ENCODE assay signal across 17 cellular contexts in the genomic region with DNA sequence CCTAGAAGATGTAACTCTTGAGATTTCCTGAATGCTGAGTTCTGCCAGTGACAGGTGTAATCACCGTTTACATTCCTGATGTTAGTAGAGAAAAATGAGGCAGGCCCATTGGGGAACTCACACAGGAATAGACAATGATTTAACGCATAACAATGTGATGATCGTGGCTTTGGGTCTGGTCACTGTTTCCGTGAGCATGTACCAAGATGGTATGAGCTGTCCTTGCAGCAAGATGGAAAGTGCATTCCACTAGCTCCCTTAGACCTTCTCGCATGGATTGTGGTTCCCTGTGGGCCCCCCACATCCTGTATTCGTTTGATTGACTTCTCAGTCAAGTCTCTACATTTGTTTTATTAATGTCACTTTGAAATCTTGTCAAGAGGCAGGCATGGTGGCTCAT.
DNase-seq lines count a peak whose midpoint lies in the region; ATAC-seq and TF ChIP-seq lines count a peak whose summit lies in the region.
"Had no signal": no experiment of that assay in that cellular context is flagged by ENCODE, and none has a peak within 500 bp of the region (broad histone marks: within the 10 kb centered on the region; RNA-seq: fewer than 3 reads in every experiment).

No MANE protein-coding gene starts in this region.

- ATAC-seq in HG03135 (IDR thresholded peaks at IDR 0.05; ENCODE audit: unreplicated experiment) (no peak), T-helper 17 cell (no peak)
- no peak for ATAC-seq in CD4-positive, alpha-beta T cell (ENCODE audit: poor library complexity)
- ATAC-seq: left lobe of liver; naive thymus-derived CD8-positive, alpha-beta T cell had no signal

- H3K9me3 ChIP-seq in SK-N-SH = no peaks in the 10 kb centered on the region
- no peaks in the 10 kb centered on the region for H3K9me3 ChIP-seq in CD4-positive, alpha-beta T cell (ENCODE audit: control insufficient read depth, low read length)
- H3K9me3 ChIP-seq in T-helper 17 cell (ENCODE audit: control insufficient read depth, low read length, poor library complexity, severe bottlenecking) = no peaks in the 10 kb centered on the region

- H3K4me3 ChIP-seq in SK-N-SH (ENCODE audit: low read depth in 2 of 2, low read length in 1 of 2) (no peak overlapping the region), foreskin fibroblast (ENCODE audit: low read depth in 1 of 2, low read length in 2 of 2) (no peak overlapping the region)

- H3K36me3 ChIP-seq in SK-N-SH (replicated peaks in 1 of 2; ENCODE audit: control insufficient read depth in 1 of 2, insufficient read depth in 2 of 2, low read length in 1 of 2) = no peaks in the 10 kb centered on the region

- peaks cover 23% of the 10 kb centered on the region for H3K4me1 Mint-ChIP-seq in HFFc6 (ENCODE audit: low read depth)
- H3K4me1 Mint-ChIP-seq in CD4-positive, alpha-beta T cell (ENCODE audit: low read depth) = no peaks in the 10 kb centered on the region
- peaks cover 4% of the 10 kb centered on the region for H3K4me1 Mint-ChIP-seq in T-helper 17 cell
- H3K4me1 Mint-ChIP-seq: activated CD4-positive, alpha-beta memory T cell treated with anti-CD3 and anti-CD28 coated beads, Interleukin-2, amount 10 ng/mL, durations not matched to agents 7 days and 5 days; naive thymus-derived CD8-positive, alpha-beta T cell had no signal

- 0 out of 4 replicates have a peak overlapping the region, but pooled peaks of 1 of the 2 experiments have one; percentile 21 for H3K27ac ChIP-seq in SK-N-SH (ENCODE audit: low read depth in 2 of 2, low read length in 1 of 2)
- H3K27ac ChIP-seq in CD4-positive, alpha-beta T cell (ENCODE audit: low read depth, low read length) = no peak overlapping the region

- POLR2A ChIA-PET in SK-N-SH (lab: Yijun Ruan, JAX) = no interaction called here
- POLR2A ChIA-PET in CD4-positive, alpha-beta T cell (lab: Charles Lee) = no interaction called here

- TF ChIP-seq EP300 in SK-N-SH (IDR thresholded peaks at IDR 0.05; ENCODE audit: borderline replicate concordance in 1 of 2, low read depth in 1 of 2, low read length in 1 of 2) = peak in 1 of 2 experiments; percentile 78; a peak in 2 of 4 replicates

- H3K9me3 Mint-ChIP-seq in HFFc6 = peaks cover 19% of the 10 kb centered on the region
- peaks cover 12% of the 10 kb centered on the region for H3K9me3 Mint-ChIP-seq in CD4-positive, alpha-beta T cell
- H3K9me3 Mint-ChIP-seq: activated CD4-positive, alpha-beta memory T cell treated with anti-CD3 and anti-CD28 coated beads, Interleukin-2, amount 10 ng/mL, durations not matched to agents 7 days and 5 days; activated T-helper 2 cell treated with anti-CD3 and anti-CD28 coated beads, Interferon-gamma antibody, Interleukin-2, Interleukin-4, amounts not matched to agents 10 μg/mL and 5 μg/mL and 100 μg/mL, durations not matched to agents 14 hours and 24 hours and 36 hours had no signal

- CTCF ChIA-PET in SK-N-SH (lab: Yijun Ruan, JAX) = interaction anchor here (1.0 kb wide), 1 partner anchor 43 kb away, joined by 3 read pairs; no protein-coding TSS in a partner anchor
- CTCF ChIA-PET in CD4-positive, alpha-beta T cell (lab: Charles Lee) = no interaction called here

- DNase-seq in A172 (ENCODE audit: low spot score) (peak; percentile 86), HFFc6 (peak; percentile 87), SK-N-SH (no peak), foreskin fibroblast (peak; percentile 22 to 42), GM03348 (ENCODE audit: low spot score) (no peak), T-helper 17 cell (no peak)
- no peak for DNase-seq in CD4-positive, alpha-beta T cell
- DNase-seq: activated CD4-positive, alpha-beta memory T cell treated with anti-CD3 and anti-CD28 coated beads, Interleukin-2, amount 10 ng/mL, durations not matched to agents 7 days and 5 days; anterior cingulate cortex; erythroblast; naive thymus-derived CD8-positive, alpha-beta T cell; NCI-H1105; retina; stimulated activated CD4-positive, alpha-beta T cell treated with anti-CD3 and anti-CD28 coated beads, Interleukin-2, amount 100 ng/mL, for 24 hours had no signal

- no peaks in the 10 kb centered on the region for H3K9me2 ChIP-seq in SK-N-SH

- TF ChIP-seq CTCF in HFFc6 (IDR thresholded peaks at IDR 0.05) (no peak), SK-N-SH (IDR thresholded peaks at IDR 0.05) (no peak), foreskin fibroblast (IDR thresholded peaks at IDR 0.05; ENCODE audit: low read depth, low read length) (no peak)
- TF ChIP-seq CTCF in CD4-positive, alpha-beta T cell (IDR thresholded peaks at IDR 0.05) = no peak

- peaks cover 18% of the 10 kb centered on the region for H3K36me3 Mint-ChIP-seq in HFFc6 (ENCODE audit: low read depth)
- H3K36me3 Mint-ChIP-seq in CD4-positive, alpha-beta T cell (ENCODE audit: low read depth) = no peaks in the 10 kb centered on the region
- H3K36me3 Mint-ChIP-seq in T-helper 17 cell (ENCODE audit: low read depth) = no peaks in the 10 kb centered on the region

- H3K4me2 ChIP-seq in SK-N-SH = no peak overlapping the region

- no peak overlapping the region for H3K9ac ChIP-seq in SK-N-SH

- no peaks in the 10 kb centered on the region for H3K79me2 ChIP-seq in SK-N-SH (ENCODE audit: insufficient read depth)

- peaks cover 2% of the 10 kb centered on the region; the same call in 1 of the 2 replicates for H3K27me3 Mint-ChIP-seq in HFFc6 (ENCODE audit: insufficient read depth)
- H3K27me3 Mint-ChIP-seq in CD4-positive, alpha-beta T cell = peaks cover 3% of the 10 kb centered on the region
- H3K27me3 Mint-ChIP-seq in T-helper 17 cell = peaks cover 11% of the 10 kb centered on the region
- H3K27me3 Mint-ChIP-seq: activated CD4-positive, alpha-beta memory T cell treated with anti-CD3 and anti-CD28 coated beads, Interleukin-2, amount 10 ng/mL, durations not matched to agents 7 days and 5 days had no signal

- H3K4me1 ChIP-seq in SK-N-SH (ENCODE audit: control insufficient read depth in 1 of 2, insufficient read depth in 2 of 2, low read depth in 1 of 2, low read length in 1 of 2) = no peaks in the 10 kb centered on the region

- no peak for TF ChIP-seq RAD21 in SK-N-SH (IDR thresholded peaks at IDR 0.05; ENCODE audit: low read length)

- H3K27me3 ChIP-seq in SK-N-SH (ENCODE audit: insufficient read depth) = no peaks in the 10 kb centered on the region
- H3K27me3 ChIP-seq in CD4-positive, alpha-beta T cell (ENCODE audit: control insufficient read depth, insufficient read depth, low read length) = no peaks in the 10 kb centered on the region

- H2AFZ ChIP-seq in SK-N-SH (ENCODE audit: low read depth) = no peak overlapping the region; the same call in 1 of the 2 replicates

- WGBS in SK-N-SH (ENCODE audit: low lambda C conversion rate) = 14% methylated on average over 6 of the region's 6 CpGs

- no peaks in the 10 kb centered on the region for H4K20me1 ChIP-seq in SK-N-SH (ENCODE audit: insufficient read depth)

- peak overlapping the region; percentile 48; the same call in 1 of the 2 replicates for H3K4me3 Mint-ChIP-seq in HFFc6
- H3K4me3 Mint-ChIP-seq in CD4-positive, alpha-beta T cell = no peak overlapping the region
- H3K4me3 Mint-ChIP-seq in T-helper 17 cell = no peak overlapping the region
- H3K4me3 Mint-ChIP-seq: activated CD4-positive, alpha-beta memory T cell treated with anti-CD3 and anti-CD28 coated beads, Interleukin-2, amount 10 ng/mL, durations not matched to agents 7 days and 5 days; naive thymus-derived CD8-positive, alpha-beta T cell had no signal

- H3F3A ChIP-seq in SK-N-SH (replicated peaks; ENCODE audit: insufficient read depth) = no peaks in the 10 kb centered on the region

- intact Hi-C loops in CD4-positive, alpha-beta T cell (cut with DNase I, micrococcal nuclease) = no loop called here

- peak overlapping the region; percentile 78 for H3K27ac Mint-ChIP-seq in HFFc6
- H3K27ac Mint-ChIP-seq in CD4-positive, alpha-beta T cell = no peak overlapping the region
- no peak overlapping the region for H3K27ac Mint-ChIP-seq in T-helper 17 cell
- H3K27ac Mint-ChIP-seq: activated CD4-positive, alpha-beta memory T cell treated with anti-CD3 and anti-CD28 coated beads, Interleukin-2, amount 10 ng/mL, durations not matched to agents 7 days and 5 days; activated T-helper 2 cell treated with anti-CD3 and anti-CD28 coated beads, Interferon-gamma antibody, Interleukin-2, Interleukin-4, amounts not matched to agents 10 μg/mL and 5 μg/mL and 100 μg/mL, durations not matched to agents 14 hours and 24 hours and 36 hours; naive thymus-derived CD8-positive, alpha-beta T cell had no signal

TF ChIP-seq in SK-N-SH, 30 proteins besides CTCF, POLR2A, EP300 and RAD21 (continues in another document):
- TF ChIP-seq YY1 (IDR thresholded peaks at IDR 0.05; ENCODE audit: low read depth) = no peak
- TF ChIP-seq, protein P1, sequence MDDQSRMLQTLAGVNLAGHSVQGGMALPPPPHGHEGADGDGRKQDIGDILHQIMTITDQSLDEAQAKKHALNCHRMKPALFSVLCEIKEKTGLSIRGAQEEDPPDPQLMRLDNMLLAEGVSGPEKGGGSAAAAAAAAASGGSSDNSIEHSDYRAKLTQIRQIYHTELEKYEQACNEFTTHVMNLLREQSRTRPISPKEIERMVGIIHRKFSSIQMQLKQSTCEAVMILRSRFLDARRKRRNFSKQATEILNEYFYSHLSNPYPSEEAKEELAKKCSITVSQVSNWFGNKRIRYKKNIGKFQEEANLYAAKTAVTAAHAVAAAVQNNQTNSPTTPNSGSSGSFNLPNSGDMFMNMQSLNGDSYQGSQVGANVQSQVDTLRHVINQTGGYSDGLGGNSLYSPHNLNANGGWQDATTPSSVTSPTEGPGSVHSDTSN (IDR thresholded peaks at IDR 0.05) = peak; percentile 63
- no peak for TF ChIP-seq CHD2 (IDR thresholded peaks at IDR 0.05; ENCODE audit: low read length, partially characterized antibody)
- peak; percentile 82 for TF ChIP-seq TCF12 (IDR thresholded peaks at IDR 0.05)
- TF ChIP-seq EZH2phosphoT487 (IDR thresholded peaks at IDR 0.05; ENCODE audit: borderline replicate concordance, low read depth) = no peak
- TF ChIP-seq RXRA (IDR thresholded peaks at IDR 0.05; ENCODE audit: borderline replicate concordance, low read depth) = 0 out of 2 replicates have a peak, but pooled peaks have one; percentile 22
- peak; percentile 33; the same call in 1 of the 2 replicates for TF ChIP-seq POLR2AphosphoS5 (IDR thresholded peaks at IDR 0.05; ENCODE audit: low read depth, low read length)
- no peak for TF ChIP-seq GATA2 (CRISPR knock-in tag; IDR thresholded peaks at IDR 0.05)
- TF ChIP-seq MEF2A (IDR thresholded peaks at IDR 0.05; ENCODE audit: borderline replicate concordance, low read depth) = peak; percentile 74; the same call in 1 of the 2 replicates
- no peak for TF ChIP-seq GABPA (IDR thresholded peaks at IDR 0.05; ENCODE audit: low read depth)
- TF ChIP-seq NFIC (IDR thresholded peaks at IDR 0.05; ENCODE audit: borderline replicate concordance) = no peak; the same call in 1 of the 2 replicates
- no peak for TF ChIP-seq RCOR1 (IDR thresholded peaks at IDR 0.05; ENCODE audit: low read length)
- peak; percentile 70 for TF ChIP-seq FOSL2 (IDR thresholded peaks at IDR 0.05; ENCODE audit: borderline replicate concordance, low read depth)
- TF ChIP-seq FOXJ3 (CRISPR knock-in tag; IDR thresholded peaks at IDR 0.05) = no peak
- peak; percentile 77 for TF ChIP-seq JUND (IDR thresholded peaks at IDR 0.05)
- peak; percentile 68 for TF ChIP-seq TEAD4 (IDR thresholded peaks at IDR 0.05; ENCODE audit: borderline replicate concordance, insufficient read depth)
- TF ChIP-seq ELF1 (IDR thresholded peaks at IDR 0.05) = no peak

Comparison
In these comparisons a context has a peak if more than half of its experiments do, and no peak if none do; other contexts are left out.
1. DNase-seq: peak in A172 (single experiment), HFFc6 (single experiment) and foreskin fibroblast (2 of 2); none in SK-N-SH (single experiment), GM03348 (single experiment), CD4-positive, alpha-beta T cell (0 of 10) and T-helper 17 cell (0 of 3).